ENCODE assay signal across 13 cellular contexts in genomic region chr1:68751723-68752122, GRCh38.
"Had no signal": no experiment of that assay in that cellular context is flagged by ENCODE, and none has a peak within 500 bp of the region (broad histone marks: within the 10 kb centered on the region; RNA-seq: fewer than 3 reads in every experiment).

No MANE protein-coding gene starts in this region.

- H3K27ac ChIP-seq: gastrocnemius medialis, neutrophil, right atrium auricular region, tibial artery had no signal

- H3K27me3 Mint-ChIP-seq: activated naive CD8-positive, alpha-beta T cell; activated T-cell treated with anti-CD3 and anti-CD28 coated beads, Interleukin-2, amount 50 U/mL, for 24 hours had no signal

- H3K36me3 ChIP-seq: gastrocnemius medialis, neutrophil, right atrium auricular region, tibial artery had no signal

- H3K4me1 ChIP-seq: gastrocnemius medialis, right atrium auricular region, tibial artery had no signal

- H3K36me3 Mint-ChIP-seq: activated naive CD8-positive, alpha-beta T cell; stimulated activated effector memory CD8-positive, alpha-beta T cell treated with anti-CD3 and anti-CD28 coated beads, Interleukin-12 subunit alpha, Interleukin-12 subunit beta, amount 100 ng/mL, for 72 hours had no signal

- DNase-seq: activated effector memory CD4-positive, alpha-beta T cell treated with anti-CD3 and anti-CD28 coated beads, Interleukin-2, amount 50 U/mL, for 16 hours; activated T-cell treated with anti-CD3 and anti-CD28 coated beads, Interleukin-2, amount 50 U/mL, for 24 hours; gastrocnemius medialis; kidney; posterior cingulate gyrus; small intestine; T-helper 2 cell; tibial artery had no signal

- H3K9me3 ChIP-seq: gastrocnemius medialis, neutrophil, right atrium auricular region, tibial artery had no signal

- ATAC-seq: activated CD4-positive, CD25-positive, alpha-beta regulatory T cell treated with anti-CD3 and anti-CD28 coated beads, Interleukin-2, amount 50 U/mL, for 24 hours; gastrocnemius medialis; stimulated activated effector memory CD8-positive, alpha-beta T cell treated with anti-CD3 and anti-CD28 coated beads, Interleukin-12 subunit alpha, Interleukin-12 subunit beta, amount 100 ng/mL, for 72 hours had no signal

- H3K27ac Mint-ChIP-seq: activated naive CD8-positive, alpha-beta T cell; activated T-cell treated with anti-CD3 and anti-CD28 coated beads, Interleukin-2, amount 50 U/mL, for 24 hours; stimulated activated effector memory CD8-positive, alpha-beta T cell treated with anti-CD3 and anti-CD28 coated beads, Interleukin-12 subunit alpha, Interleukin-12 subunit beta, amount 100 ng/mL, for 72 hours had no signal

- H3K4me3 ChIP-seq: gastrocnemius medialis, right atrium auricular region, tibial artery had no signal

- H3K4me1 Mint-ChIP-seq: stimulated activated effector memory CD8-positive, alpha-beta T cell treated with anti-CD3 and anti-CD28 coated beads, Interleukin-12 subunit alpha, Interleukin-12 subunit beta, amount 100 ng/mL, for 72 hours had no signal

- H3K27me3 ChIP-seq: gastrocnemius medialis, neutrophil, right atrium auricular region, tibial artery had no signal

- H3K4me3 Mint-ChIP-seq: activated naive CD8-positive, alpha-beta T cell; activated T-cell treated with anti-CD3 and anti-CD28 coated beads, Interleukin-2, amount 50 U/mL, for 24 hours; stimulated activated effector memory CD8-positive, alpha-beta T cell treated with anti-CD3 and anti-CD28 coated beads, Interleukin-12 subunit alpha, Interleukin-12 subunit beta, amount 100 ng/mL, for 72 hours had no signal
